ENCODE assay signal across 20 cellular contexts in genomic region chr6:146871613-146872465, GRCh38.
DNase-seq lines count a peak whose midpoint lies in the region; ATAC-seq, FAIRE-seq and TF ChIP-seq lines count a peak whose summit lies in the region.
"Had no signal": no experiment of that assay in that cellular context is flagged by ENCODE, and none has a peak within 500 bp of the region (broad histone marks: within the 10 kb centered on the region; RNA-seq: fewer than 3 reads in every experiment).

No MANE protein-coding gene starts in this region.

- H3K9me3 Mint-ChIP-seq in astrocyte (ENCODE audit: unreplicated experiment): peaks cover 2% of the 10 kb centered on the region
- H3K9me3 Mint-ChIP-seq: activated naive CD8-positive, alpha-beta T cell treated with anti-CD3 and anti-CD28 coated beads, Interleukin-2, amount 10 ng/mL, durations not matched to agents 7 days and 5 days; nephron progenitor cell had no signal

- peak; percentile 79 for ATAC-seq in mucosa of descending colon
- no peak for ATAC-seq in HG03432 (IDR thresholded peaks at IDR 0.05; ENCODE audit: unreplicated experiment)
- ATAC-seq: Panc1 had no signal

- TF ChIP-seq CTCF in astrocyte (IDR thresholded peaks at IDR 0.05; ENCODE audit: insufficient read depth, low read depth, low read length): no peak
- no peak for TF ChIP-seq CTCF in mucosa of descending colon (IDR thresholded peaks at IDR 0.05)
- no peak for TF ChIP-seq CTCF in GM10248 (IDR thresholded peaks at IDR 0.05; ENCODE audit: control extremely low read depth, extremely low read depth, low read depth, missing control alignments)

- no peaks in the 10 kb centered on the region for H3K9me3 ChIP-seq in astrocyte (ENCODE audit: insufficient read depth, low read depth, low read length)
- no peaks in the 10 kb centered on the region for H3K9me3 ChIP-seq in mucosa of descending colon
- no peaks in the 10 kb centered on the region for H3K9me3 ChIP-seq in Karpas-422 (ENCODE audit: low read length)
- H3K9me3 ChIP-seq: left ventricle myocardium inferior, uterus had no signal

- peak; percentile 32 for DNase-seq in GM04504 (ENCODE audit: low read depth)
- DNase-seq in NCI-H146 treated with DMSO at 0.1 percent for 48 hours (lab: John Stamatoyannopoulos, UW; ENCODE audit: unreplicated experiment): peak; percentile 30
- peak; percentile 78 for DNase-seq in astrocyte (ENCODE audit: low read depth)
- no peak for DNase-seq in mucosa of descending colon
- no peak for DNase-seq in GM10248 (ENCODE audit: extremely low spot score)
- DNase-seq in putamen (ENCODE audit: low spot score): no peak
- no peak for DNase-seq in Karpas-422
- DNase-seq: activated CD4-positive, CD25-positive, alpha-beta regulatory T cell; activated naive CD8-positive, alpha-beta T cell treated with anti-CD3 and anti-CD28 coated beads, Interleukin-2, amount 10 ng/mL, durations not matched to agents 7 days and 5 days; left ventricle myocardium inferior; nephron progenitor cell; stimulated activated naive CD4-positive, alpha-beta T cell treated with Interleukin-2 at 50 U/mL for 16 hours; uterus had no signal

- H3K27me3 ChIP-seq in astrocyte (ENCODE audit: insufficient read depth, low read length): no peaks in the 10 kb centered on the region
- H3K27me3 ChIP-seq in Karpas-422 (ENCODE audit: low read length): no peaks in the 10 kb centered on the region
- H3K27me3 ChIP-seq: uterus had no signal

- no peaks in the 10 kb centered on the region for H3K4me1 ChIP-seq in astrocyte (ENCODE audit: insufficient read depth, low read length)
- H3K4me1 ChIP-seq in mucosa of descending colon (ENCODE audit: low read depth): no peaks in the 10 kb centered on the region
- H3K4me1 ChIP-seq in Karpas-422 (ENCODE audit: low read length): peaks cover 22% of the 10 kb centered on the region
- H3K4me1 ChIP-seq: left ventricle myocardium inferior, uterus had no signal

- H4K20me1 ChIP-seq in astrocyte (ENCODE audit: insufficient read depth, low read length): no peaks in the 10 kb centered on the region
- no peaks in the 10 kb centered on the region for H4K20me1 ChIP-seq in Karpas-422 (ENCODE audit: insufficient read depth, low read depth, low read length)

- H3K9ac ChIP-seq in astrocyte (ENCODE audit: low read length) (no peak overlapping the region), Karpas-422 (ENCODE audit: low read length) (no peak overlapping the region)
- H3K9ac ChIP-seq: KMS-11 had no signal

- H2AFZ ChIP-seq in astrocyte (ENCODE audit: low read depth, low read length) (no peak overlapping the region), Karpas-422 (ENCODE audit: low read length) (no peak overlapping the region)

- CTCF ChIA-PET in GM10248 (lab: Yijun Ruan, JAX): no interaction called here

- FAIRE-seq in astrocyte (lab: Jason Lieb, UNC): no peak
- FAIRE-seq: GM19239, H54 had no signal

- POLR2A ChIA-PET in GM10248 (lab: Yijun Ruan, JAX): no interaction called here

- H3K36me3 Mint-ChIP-seq in astrocyte (ENCODE audit: low read depth, unreplicated experiment): no peaks in the 10 kb centered on the region

- no peak overlapping the region for H3K27ac ChIP-seq in astrocyte (ENCODE audit: low read depth, low read length)
- H3K27ac ChIP-seq in Karpas-422 (ENCODE audit: low read length): no peak overlapping the region
- H3K27ac ChIP-seq: epithelial cell of prostate, KMS-11, left ventricle myocardium inferior, uterus had no signal

- intact Hi-C loops in mucosa of descending colon (cut with DNase I, micrococcal nuclease): no loop called here

- no peaks in the 10 kb centered on the region for H3K27me3 Mint-ChIP-seq in astrocyte (ENCODE audit: low read depth, unreplicated experiment)

- H3K36me3 ChIP-seq in astrocyte (ENCODE audit: insufficient read depth, low read length) (no peaks in the 10 kb centered on the region), mucosa of descending colon (ENCODE audit: low read depth) (no peaks in the 10 kb centered on the region), Karpas-422 (ENCODE audit: insufficient read depth, low read length) (no peaks in the 10 kb centered on the region)
- H3K36me3 ChIP-seq: left ventricle myocardium inferior, uterus had no signal

- H3K4me3 Mint-ChIP-seq in astrocyte (ENCODE audit: unreplicated experiment): no peak overlapping the region
- H3K4me3 Mint-ChIP-seq: activated naive CD8-positive, alpha-beta T cell treated with anti-CD3 and anti-CD28 coated beads, Interleukin-2, amount 10 ng/mL, durations not matched to agents 7 days and 5 days; CD14-positive monocyte; nephron progenitor cell had no signal

- peaks cover 8% of the 10 kb centered on the region for H3K4me1 Mint-ChIP-seq in astrocyte (ENCODE audit: low read depth, unreplicated experiment)

- H3K4me2 ChIP-seq in astrocyte (ENCODE audit: low read length): no peak overlapping the region
- H3K4me2 ChIP-seq in Karpas-422 (ENCODE audit: low read depth, low read length, poor library complexity, severe bottlenecking): no peak overlapping the region
- H3K4me2 ChIP-seq: KMS-11 had no signal

- H3K9me2 ChIP-seq in Karpas-422 (replicated peaks; ENCODE audit: insufficient read depth, low read length): no peaks in the 10 kb centered on the region

- no peak overlapping the region for H3K27ac Mint-ChIP-seq in astrocyte (ENCODE audit: unreplicated experiment)
- H3K27ac Mint-ChIP-seq: activated naive CD8-positive, alpha-beta T cell treated with anti-CD3 and anti-CD28 coated beads, Interleukin-2, amount 10 ng/mL, durations not matched to agents 7 days and 5 days; nephron progenitor cell had no signal

- H3K4me3 ChIP-seq in astrocyte (ENCODE audit: insufficient read depth, low read depth, low read length) (no peak overlapping the region), mucosa of descending colon (no peak overlapping the region), Karpas-422 (ENCODE audit: low read length) (no peak overlapping the region)
- H3K4me3 ChIP-seq: left ventricle myocardium inferior, uterus had no signal

- H3K79me2 ChIP-seq in astrocyte (ENCODE audit: insufficient read depth, low read length): no peaks in the 10 kb centered on the region
- H3K79me2 ChIP-seq in Karpas-422 (ENCODE audit: low read length): no peaks in the 10 kb centered on the region

Comparison
In these comparisons a context has a peak if more than half of its experiments do, and no peak if none do; other contexts are left out.
1. DNase-seq: peak in GM04504 (single experiment), NCI-H146 treated with DMSO at 0.1 percent for 48 hours (single experiment) and astrocyte (single experiment); none in mucosa of descending colon (0 of 3), GM10248 (single experiment), putamen (single experiment) and Karpas-422 (single experiment).